In genomic region chr12:9354009-9354754, GRCh38 we compare ENCODE assay signal across 7 cellular contexts.
DNase-seq lines count a peak whose midpoint lies in the region; ATAC-seq and TF ChIP-seq lines count a peak whose summit lies in the region.
"Not testable (repeated sequence)": the region's sequence is repeated elsewhere in the genome, so short reads cannot be mapped to it uniquely, and the experiment has no call there.

No MANE protein-coding gene starts in this region.

- H3K27me3 Mint-ChIP-seq in activated CD4-positive, alpha-beta T cell treated with anti-CD3 and anti-CD28 coated beads for 36 hours: not testable (repeated sequence)
- H3K27me3 Mint-ChIP-seq in activated T-helper 17 cell treated with anti-CD3 and anti-CD28 coated beads, Interleukin-2, amount 50 U/mL, for 72 hours: peaks cover 15% of the 10 kb centered on the region

- POLR2A ChIA-PET in activated CD4-positive, alpha-beta T cell treated with anti-CD3 and anti-CD28 coated beads for 36 hours (lab: Charles Lee): not testable (repeated sequence)

- CTCF ChIA-PET in activated CD4-positive, alpha-beta T cell treated with anti-CD3 and anti-CD28 coated beads for 36 hours (lab: Charles Lee): interaction anchor here (0.6 kb wide), 1 partner anchor 8 kb away, joined by 4 read pairs; no protein-coding TSS in a partner anchor

- not testable (repeated sequence) for TF ChIP-seq CTCF in epithelial cell of esophagus (IDR thresholded peaks at IDR 0.05; ENCODE audit: insufficient read depth, low read depth, low read length, missing control alignments)

- H3K4me3 Mint-ChIP-seq in activated CD4-positive, alpha-beta T cell treated with anti-CD3 and anti-CD28 coated beads for 36 hours; activated T-helper 17 cell treated with anti-CD3 and anti-CD28 coated beads, Interleukin-2, amount 50 U/mL, for 72 hours; stimulated activated effector memory CD8-positive, alpha-beta T cell treated with anti-CD3 and anti-CD28 coated beads, Interleukin-12 subunit alpha, Interleukin-12 subunit beta, amount 100 ng/mL, for 72 hours: not testable (repeated sequence)

- H3K27ac Mint-ChIP-seq in activated CD4-positive, alpha-beta T cell treated with anti-CD3 and anti-CD28 coated beads for 36 hours; stimulated activated effector memory CD8-positive, alpha-beta T cell treated with anti-CD3 and anti-CD28 coated beads, Interleukin-12 subunit alpha, Interleukin-12 subunit beta, amount 100 ng/mL, for 72 hours: not testable (repeated sequence)
- peak overlapping the region; percentile 52 for H3K27ac Mint-ChIP-seq in activated T-helper 17 cell treated with anti-CD3 and anti-CD28 coated beads, Interleukin-2, amount 50 U/mL, for 72 hours

- H3K36me3 Mint-ChIP-seq in activated CD4-positive, alpha-beta T cell treated with anti-CD3 and anti-CD28 coated beads for 36 hours (ENCODE audit: low read depth): peaks cover 15% of the 10 kb centered on the region
- not testable (repeated sequence) for H3K36me3 Mint-ChIP-seq in activated T-helper 17 cell treated with anti-CD3 and anti-CD28 coated beads, Interleukin-2, amount 50 U/mL, for 72 hours (ENCODE audit: low read depth); stimulated activated effector memory CD8-positive, alpha-beta T cell treated with anti-CD3 and anti-CD28 coated beads, Interleukin-12 subunit alpha, Interleukin-12 subunit beta, amount 100 ng/mL, for 72 hours

- ATAC-seq in activated CD4-positive, alpha-beta T cell treated with anti-CD3 and anti-CD28 coated beads for 36 hours: peak; percentile 74
- peak; percentile 100 for ATAC-seq in activated T-helper 17 cell treated with anti-CD3 and anti-CD28 coated beads, Interleukin-2, amount 50 U/mL, for 72 hours (replicated peaks)
- peak; percentile 80 for ATAC-seq in stimulated activated effector memory CD8-positive, alpha-beta T cell treated with anti-CD3 and anti-CD28 coated beads, Interleukin-12 subunit alpha, Interleukin-12 subunit beta, amount 100 ng/mL, for 72 hours

- peak; percentile 90 for DNase-seq in DMS53 (lab: John Stamatoyannopoulos, UW)
- DNase-seq in LHCN-M2 (ENCODE audit: low read depth): peak; percentile 30
- peak; percentile 43 for DNase-seq in activated CD4-positive, alpha-beta T cell treated with anti-CD3 and anti-CD28 coated beads for 36 hours
- DNase-seq in epithelial cell of esophagus (ENCODE audit: low read depth): peak; percentile 41
- DNase-seq in kidney tubule cell (ENCODE audit: low spot score): peak; percentile 49
- not testable (repeated sequence) for DNase-seq in stimulated activated effector memory CD8-positive, alpha-beta T cell treated with anti-CD3 and anti-CD28 coated beads, Interleukin-12 subunit alpha, Interleukin-12 subunit beta, amount 100 ng/mL, for 72 hours (ENCODE audit: low spot score in 2 of 2)

- intact Hi-C loops in activated CD4-positive, alpha-beta T cell treated with anti-CD3 and anti-CD28 coated beads for 36 hours (cut with DNase I, micrococcal nuclease): not testable (repeated sequence)

- not testable (repeated sequence) for H3K4me3 ChIP-seq in epithelial cell of esophagus (ENCODE audit: low read length)

- peaks cover 17% of the 10 kb centered on the region for H3K9me3 Mint-ChIP-seq in activated CD4-positive, alpha-beta T cell treated with anti-CD3 and anti-CD28 coated beads for 36 hours (ENCODE audit: low read depth)
- H3K9me3 Mint-ChIP-seq in activated T-helper 17 cell treated with anti-CD3 and anti-CD28 coated beads, Interleukin-2, amount 50 U/mL, for 72 hours: peaks cover 22% of the 10 kb centered on the region
- not testable (repeated sequence) for H3K9me3 Mint-ChIP-seq in stimulated activated effector memory CD8-positive, alpha-beta T cell treated with anti-CD3 and anti-CD28 coated beads, Interleukin-12 subunit alpha, Interleukin-12 subunit beta, amount 100 ng/mL, for 72 hours

- H3K4me1 Mint-ChIP-seq in activated CD4-positive, alpha-beta T cell treated with anti-CD3 and anti-CD28 coated beads for 36 hours: peaks cover 11% of the 10 kb centered on the region
- not testable (repeated sequence) for H3K4me1 Mint-ChIP-seq in activated T-helper 17 cell treated with anti-CD3 and anti-CD28 coated beads, Interleukin-2, amount 50 U/mL, for 72 hours; stimulated activated effector memory CD8-positive, alpha-beta T cell treated with anti-CD3 and anti-CD28 coated beads, Interleukin-12 subunit alpha, Interleukin-12 subunit beta, amount 100 ng/mL, for 72 hours
